ENCODE assay signal across 2 cellular contexts in the genomic region with DNA sequence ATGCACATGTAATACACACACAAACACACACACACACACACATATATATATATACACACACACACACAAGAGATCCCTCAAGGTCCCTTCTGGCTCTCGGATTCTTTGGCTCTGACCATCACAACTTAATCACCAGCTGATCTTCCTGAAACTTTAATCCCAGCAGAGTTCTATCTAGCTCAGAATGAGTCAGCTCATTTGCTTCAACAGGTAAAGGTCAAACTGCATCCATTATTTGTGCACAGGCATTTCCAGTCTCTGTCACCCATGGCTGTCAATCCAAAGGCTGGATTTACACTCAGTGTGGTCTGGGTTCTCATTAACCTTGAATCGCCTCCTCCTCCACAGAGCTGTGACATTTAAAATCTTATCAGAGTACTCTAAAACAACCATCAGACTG.
TF ChIP-seq lines count a peak whose summit lies in the region.

No MANE protein-coding gene starts in this region.

TF ChIP-seq in A549, 52 proteins besides CTCF, POLR2A, EP300 and RAD21 (continued from another document):
- TF ChIP-seq, protein P1, sequence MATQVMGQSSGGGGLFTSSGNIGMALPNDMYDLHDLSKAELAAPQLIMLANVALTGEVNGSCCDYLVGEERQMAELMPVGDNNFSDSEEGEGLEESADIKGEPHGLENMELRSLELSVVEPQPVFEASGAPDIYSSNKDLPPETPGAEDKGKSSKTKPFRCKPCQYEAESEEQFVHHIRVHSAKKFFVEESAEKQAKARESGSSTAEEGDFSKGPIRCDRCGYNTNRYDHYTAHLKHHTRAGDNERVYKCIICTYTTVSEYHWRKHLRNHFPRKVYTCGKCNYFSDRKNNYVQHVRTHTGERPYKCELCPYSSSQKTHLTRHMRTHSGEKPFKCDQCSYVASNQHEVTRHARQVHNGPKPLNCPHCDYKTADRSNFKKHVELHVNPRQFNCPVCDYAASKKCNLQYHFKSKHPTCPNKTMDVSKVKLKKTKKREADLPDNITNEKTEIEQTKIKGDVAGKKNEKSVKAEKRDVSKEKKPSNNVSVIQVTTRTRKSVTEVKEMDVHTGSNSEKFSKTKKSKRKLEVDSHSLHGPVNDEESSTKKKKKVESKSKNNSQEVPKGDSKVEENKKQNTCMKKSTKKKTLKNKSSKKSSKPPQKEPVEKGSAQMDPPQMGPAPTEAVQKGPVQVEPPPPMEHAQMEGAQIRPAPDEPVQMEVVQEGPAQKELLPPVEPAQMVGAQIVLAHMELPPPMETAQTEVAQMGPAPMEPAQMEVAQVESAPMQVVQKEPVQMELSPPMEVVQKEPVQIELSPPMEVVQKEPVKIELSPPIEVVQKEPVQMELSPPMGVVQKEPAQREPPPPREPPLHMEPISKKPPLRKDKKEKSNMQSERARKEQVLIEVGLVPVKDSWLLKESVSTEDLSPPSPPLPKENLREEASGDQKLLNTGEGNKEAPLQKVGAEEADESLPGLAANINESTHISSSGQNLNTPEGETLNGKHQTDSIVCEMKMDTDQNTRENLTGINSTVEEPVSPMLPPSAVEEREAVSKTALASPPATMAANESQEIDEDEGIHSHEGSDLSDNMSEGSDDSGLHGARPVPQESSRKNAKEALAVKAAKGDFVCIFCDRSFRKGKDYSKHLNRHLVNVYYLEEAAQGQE (IDR thresholded peaks at IDR 0.05) = no peak
- no peak for TF ChIP-seq FOSL2 (IDR thresholded peaks at IDR 0.05)
- peak; percentile 36 for TF ChIP-seq FOSL2 (CRISPR knock-in tag; IDR thresholded peaks at IDR 0.05)
- TF ChIP-seq NFE2L2 (conservative IDR thresholded peaks at IDR 0.05; ENCODE audit: low read length) = peak; percentile 78
- TF ChIP-seq, protein P2, sequence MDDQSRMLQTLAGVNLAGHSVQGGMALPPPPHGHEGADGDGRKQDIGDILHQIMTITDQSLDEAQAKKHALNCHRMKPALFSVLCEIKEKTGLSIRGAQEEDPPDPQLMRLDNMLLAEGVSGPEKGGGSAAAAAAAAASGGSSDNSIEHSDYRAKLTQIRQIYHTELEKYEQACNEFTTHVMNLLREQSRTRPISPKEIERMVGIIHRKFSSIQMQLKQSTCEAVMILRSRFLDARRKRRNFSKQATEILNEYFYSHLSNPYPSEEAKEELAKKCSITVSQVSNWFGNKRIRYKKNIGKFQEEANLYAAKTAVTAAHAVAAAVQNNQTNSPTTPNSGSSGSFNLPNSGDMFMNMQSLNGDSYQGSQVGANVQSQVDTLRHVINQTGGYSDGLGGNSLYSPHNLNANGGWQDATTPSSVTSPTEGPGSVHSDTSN (IDR thresholded peaks at IDR 0.05) = peak; percentile 43; the same call in 1 of the 2 replicates
- TF ChIP-seq, protein P3, sequence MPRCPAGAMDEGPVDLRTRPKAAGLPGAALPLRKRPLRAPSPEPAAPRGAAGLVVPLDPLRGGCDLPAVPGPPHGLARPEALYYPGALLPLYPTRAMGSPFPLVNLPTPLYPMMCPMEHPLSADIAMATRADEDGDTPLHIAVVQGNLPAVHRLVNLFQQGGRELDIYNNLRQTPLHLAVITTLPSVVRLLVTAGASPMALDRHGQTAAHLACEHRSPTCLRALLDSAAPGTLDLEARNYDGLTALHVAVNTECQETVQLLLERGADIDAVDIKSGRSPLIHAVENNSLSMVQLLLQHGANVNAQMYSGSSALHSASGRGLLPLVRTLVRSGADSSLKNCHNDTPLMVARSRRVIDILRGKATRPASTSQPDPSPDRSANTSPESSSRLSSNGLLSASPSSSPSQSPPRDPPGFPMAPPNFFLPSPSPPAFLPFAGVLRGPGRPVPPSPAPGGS (IDR thresholded peaks at IDR 0.05) = 0 out of 3 replicates have a peak, but pooled peaks have one; percentile 8
- TF ChIP-seq SREBF2 (IDR thresholded peaks at IDR 0.05) = no peak
- peak; percentile 94 for TF ChIP-seq MAFK (IDR thresholded peaks at IDR 0.05; ENCODE audit: partially characterized antibody)
- TF ChIP-seq, protein P4, sequence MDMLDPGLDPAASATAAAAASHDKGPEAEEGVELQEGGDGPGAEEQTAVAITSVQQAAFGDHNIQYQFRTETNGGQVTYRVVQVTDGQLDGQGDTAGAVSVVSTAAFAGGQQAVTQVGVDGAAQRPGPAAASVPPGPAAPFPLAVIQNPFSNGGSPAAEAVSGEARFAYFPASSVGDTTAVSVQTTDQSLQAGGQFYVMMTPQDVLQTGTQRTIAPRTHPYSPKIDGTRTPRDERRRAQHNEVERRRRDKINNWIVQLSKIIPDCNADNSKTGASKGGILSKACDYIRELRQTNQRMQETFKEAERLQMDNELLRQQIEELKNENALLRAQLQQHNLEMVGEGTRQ (IDR thresholded peaks at IDR 0.05) = no peak

TF ChIP-seq in K562, 482 proteins besides CTCF, POLR2A, EP300 and RAD21 (continued from another document):
- TF ChIP-seq, protein P5, sequence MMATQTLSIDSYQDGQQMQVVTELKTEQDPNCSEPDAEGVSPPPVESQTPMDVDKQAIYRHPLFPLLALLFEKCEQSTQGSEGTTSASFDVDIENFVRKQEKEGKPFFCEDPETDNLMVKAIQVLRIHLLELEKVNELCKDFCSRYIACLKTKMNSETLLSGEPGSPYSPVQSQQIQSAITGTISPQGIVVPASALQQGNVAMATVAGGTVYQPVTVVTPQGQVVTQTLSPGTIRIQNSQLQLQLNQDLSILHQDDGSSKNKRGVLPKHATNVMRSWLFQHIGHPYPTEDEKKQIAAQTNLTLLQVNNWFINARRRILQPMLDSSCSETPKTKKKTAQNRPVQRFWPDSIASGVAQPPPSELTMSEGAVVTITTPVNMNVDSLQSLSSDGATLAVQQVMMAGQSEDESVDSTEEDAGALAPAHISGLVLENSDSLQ (IDR thresholded peaks at IDR 0.05) = 0 out of 2 replicates have a peak, but pooled peaks have one; percentile 26
- TF ChIP-seq PHTF2 (CRISPR knock-in tag; IDR thresholded peaks at IDR 0.05) (no peak), SMARCC2 (IDR thresholded peaks at IDR 0.05; ENCODE audit: low read depth) (no peak), MAFG (tag; conservative IDR thresholded peaks at IDR 0.05) (no peak; the same call in 1 of the 2 replicates), SRSF7 (optimal IDR thresholded peaks at IDR 0.05; ENCODE audit: low read depth, low read length) (no peak), CC2D1A (IDR thresholded peaks at IDR 0.05) (no peak), CBX1 (IDR thresholded peaks at IDR 0.05; ENCODE audit: low read depth) (no peak), MAFK (IDR thresholded peaks at IDR 0.05; ENCODE audit: low read length) (no peak), ZNF146 (CRISPR knock-in tag; IDR thresholded peaks at IDR 0.05; ENCODE audit: unreplicated experiment) (no peak), ZNF197 (CRISPR knock-in tag; IDR thresholded peaks at IDR 0.05; ENCODE audit: low read depth) (no peak), NFE2L1 (tag; IDR thresholded peaks at IDR 0.05; ENCODE audit: borderline replicate concordance, low read depth) (no peak), PML (IDR thresholded peaks at IDR 0.05; ENCODE audit: low read length) (no peak), XRCC3 (IDR thresholded peaks at IDR 0.05) (no peak), IRF2 (CRISPR knock-in tag; IDR thresholded peaks at IDR 0.05) (no peak), C11orf30 (IDR thresholded peaks at IDR 0.05; ENCODE audit: low read depth) (peak; percentile 10; the same call in 1 of the 2 replicates), U2AF2 (optimal IDR thresholded peaks at IDR 0.05; ENCODE audit: low read depth, low read length) (no peak)
